ENCODE assay signal across 32 cellular contexts in genomic region chr3:51279448-51279847, GRCh38.
A peak's percentile ranks its signal among the peaks of the same experiment; 100 is the strongest.
DNase-seq lines count a peak whose midpoint lies in the region; ATAC-seq, FAIRE-seq and TF ChIP-seq lines count a peak whose summit lies in the region.
"Had no signal": no experiment of that assay in that cellular context is flagged by ENCODE, and none has a peak within 500 bp of the region (broad histone marks: within the 10 kb centered on the region; RNA-seq: fewer than 3 reads in every experiment).

No MANE protein-coding gene starts in this region.

- no peak for TF ChIP-seq POLR2A in right lobe of liver (IDR thresholded peaks at IDR 0.05)
- no peak for TF ChIP-seq POLR2A in HepG2 (IDR thresholded peaks at IDR 0.05; ENCODE audit: insufficient read depth in 1 of 2, low read depth in 2 of 2, low read length in 2 of 2)

- POLR2A ChIA-PET in HepG2 (lab: Yijun Ruan, JAX), result no interaction called here

- H3K36me3 ChIP-seq in right lobe of liver, result no peaks in the 10 kb centered on the region
- no peaks in the 10 kb centered on the region for H3K36me3 ChIP-seq in HepG2 (replicated peaks in 1 of 2; ENCODE audit: control insufficient read depth in 1 of 2, insufficient read depth in 2 of 2, low read length in 2 of 2)
- H3K36me3 ChIP-seq: BE2C; BLaER1; BLaER1 treated with 17β-estradiol and CSF1 and Interleukin-3, amounts not matched to agents 10 nM and 100 nM had no signal

- DNase-seq in right lobe of liver, result no peak
- DNase-seq in HepG2 (ENCODE audit: low spot score), result no peak
- no peak for DNase-seq in dorsolateral prefrontal cortex
- no peak for DNase-seq in left lobe of liver (ENCODE audit: low spot score)
- DNase-seq in effector CD4-positive, alpha-beta T cell, result no peak
- DNase-seq: 8988T; ACHN; AML-193; BE2C; Caco-2; Calu3; CD4-positive, alpha-beta memory T cell; CD4-positive, alpha-beta T cell; CD4-positive, CD25-positive, alpha-beta regulatory T cell; CD8-positive, alpha-beta memory T cell; CD8-positive, alpha-beta T cell; COR-L47; DMS 273 treated with DMSO at 0.1 percent for 48 hours; DMS153; DMS53; DMS79; DMS79 treated with DMSO at 0.1 percent for 48 hours; DND-41; EL had no signal

- TF ChIP-seq CTCF in right lobe of liver (IDR thresholded peaks at IDR 0.05) (no peak), HepG2 (CRISPR knock-in tag; IDR thresholded peaks at IDR 0.05) (no peak), dorsolateral prefrontal cortex (IDR thresholded peaks at IDR 0.05 in 54 of 56, conservative IDR thresholded peaks at IDR 0.05 in 2 of 56; ENCODE audit: low read depth in 1 of 56, partially characterized antibody in 56 of 56) (no peak)

- no peak overlapping the region for H2AFZ ChIP-seq in HepG2 (ENCODE audit: low read length)

- no peaks in the 10 kb centered on the region for H3K79me2 ChIP-seq in HepG2 (ENCODE audit: insufficient read depth, low read length)

- no peak for TF ChIP-seq RAD21 in HepG2 (CRISPR knock-in tag; IDR thresholded peaks at IDR 0.05)

- WGBS in right lobe of liver (ENCODE audit: insufficient coverage, low coverage, low lambda C conversion rate, missing lambda C conversion rate), result 30% methylated on average over 2 of the region's 2 CpGs
- WGBS in HepG2 (ENCODE audit: low lambda C conversion rate), result 3% methylated on average over 2 of the region's 2 CpGs

- no TSS peak for BruUV-seq in HepG2 (replicated peaks; lab: Mats Ljungman, UMichigan)

- no peak overlapping the region for H3K9ac ChIP-seq in HepG2 (ENCODE audit: insufficient read depth, low read depth, low read length)
- H3K9ac ChIP-seq: BLaER1; BLaER1 treated with 17β-estradiol and CSF1 and Interleukin-3, amounts not matched to agents 10 nM and 100 nM had no signal

- intact Hi-C loops in right lobe of liver (cut with DNase I) (no loop called here), HepG2 (cut with micrococcal nuclease; ENCODE audit: unreplicated experiment) (no loop called here), dorsolateral prefrontal cortex (cut with DNase I) (no loop called here)

- CTCF ChIA-PET in HepG2 (lab: Yijun Ruan, JAX; ENCODE audit: low intra/inter-chr PET ratio, low total read pairs), result no interaction called here

- ATAC-seq in right lobe of liver (peak; percentile 32 to 62 (median 44)), HepG2 (no peak; the same call in 2 of the 3 replicates), left lobe of liver (peak; percentile 73), HG02840 (IDR thresholded peaks at IDR 0.05; ENCODE audit: low FRiP score, unreplicated experiment) (no peak)
- ATAC-seq: A549; CD8-positive, alpha-beta T cell had no signal

- no peaks in the 10 kb centered on the region for H4K20me1 ChIP-seq in HepG2 (ENCODE audit: insufficient read depth, low read length)
- H4K20me1 ChIP-seq: BLaER1; BLaER1 treated with 17β-estradiol and CSF1 and Interleukin-3, amounts not matched to agents 10 nM and 100 nM had no signal

- FAIRE-seq in HepG2 (lab: Jason Lieb, UNC), result no peak
- FAIRE-seq: A204.1, A549, D721Med had no signal

- H3K27me3 ChIP-seq in right lobe of liver, result no peaks in the 10 kb centered on the region
- H3K27me3 ChIP-seq in HepG2 (ENCODE audit: control insufficient read depth in 1 of 2, insufficient read depth in 2 of 2, low read length in 2 of 2), result peaks cover 0 to 11% of the 10 kb centered on the region in 2 experiments; a peak in 1 of 5 replicates
- no peaks in the 10 kb centered on the region for H3K27me3 ChIP-seq in dorsolateral prefrontal cortex
- H3K27me3 ChIP-seq: BE2C; BLaER1; BLaER1 treated with 17β-estradiol and CSF1 and Interleukin-3, amounts not matched to agents 10 nM and 100 nM had no signal

- no peak for TF ChIP-seq EP300 in HepG2 (IDR thresholded peaks at IDR 0.05; ENCODE audit: low read depth in 2 of 2, low read length in 2 of 2)
- TF ChIP-seq EP300 in HepG2 (CRISPR knock-in tag; IDR thresholded peaks at IDR 0.05; ENCODE audit: borderline replicate concordance), result no peak

- H3K4me1 ChIP-seq in right lobe of liver (no peaks in the 10 kb centered on the region), HepG2 (ENCODE audit: insufficient read depth, low read length) (no peaks in the 10 kb centered on the region)
- H3K4me1 ChIP-seq: A549; BE2C; BLaER1; BLaER1 treated with 17β-estradiol and CSF1 and Interleukin-3, amounts not matched to agents 10 nM and 100 nM; Caco-2 had no signal

- no peak overlapping the region for H3K4me3 ChIP-seq in right lobe of liver
- H3K4me3 ChIP-seq in HepG2 (replicated peaks in 1 of 3; ENCODE audit: insufficient read depth in 1 of 3, low read depth in 2 of 3, low read length in 3 of 3), result no peak overlapping the region
- H3K4me3 ChIP-seq in dorsolateral prefrontal cortex, result no peak overlapping the region
- H3K4me3 ChIP-seq: A549; BLaER1; BLaER1 treated with 17β-estradiol and CSF1 and Interleukin-3, amounts not matched to agents 10 nM and 100 nM had no signal

- in situ Hi-C loops in HepG2 (cut with HindIII; ENCODE audit: extremely low pct_ligation_motif_present, low pct_unique_long_range_greater_than_20kb), result no loop called here

- H3K9me3 ChIP-seq in right lobe of liver (no peaks in the 10 kb centered on the region), HepG2 (ENCODE audit: low read length) (no peaks in the 10 kb centered on the region)
- H3K9me3 ChIP-seq: A549, BE2C, Caco-2 had no signal

- H3K27ac ChIP-seq in right lobe of liver, result no peak overlapping the region
- no peak overlapping the region for H3K27ac ChIP-seq in HepG2 (ENCODE audit: extremely low read length, insufficient read depth, low read length)
- H3K27ac ChIP-seq in dorsolateral prefrontal cortex, result peak overlapping the region in 39 of 59 donors; percentile 9 to 79 (median 56)
- H3K27ac ChIP-seq: 22Rv1; A549; BLaER1; BLaER1 treated with 17β-estradiol and CSF1 and Interleukin-3, amounts not matched to agents 10 nM and 100 nM; C4-2B had no signal

- no peak overlapping the region for H3K4me2 ChIP-seq in HepG2 (ENCODE audit: low read depth, low read length)
- H3K4me2 ChIP-seq: A549; BLaER1; BLaER1 treated with 17β-estradiol and CSF1 and Interleukin-3, amounts not matched to agents 10 nM and 100 nM had no signal

TF ChIP-seq in HepG2, 621 proteins besides CTCF, POLR2A, EP300 and RAD21 (continues in another document):
- TF ChIP-seq HIC2 (CRISPR knock-in tag; IDR thresholded peaks at IDR 0.05; ENCODE audit: low read depth) (no peak), TFE3 (CRISPR knock-in tag; IDR thresholded peaks at IDR 0.05) (no peak)
- TF ChIP-seq, protein P1, sequence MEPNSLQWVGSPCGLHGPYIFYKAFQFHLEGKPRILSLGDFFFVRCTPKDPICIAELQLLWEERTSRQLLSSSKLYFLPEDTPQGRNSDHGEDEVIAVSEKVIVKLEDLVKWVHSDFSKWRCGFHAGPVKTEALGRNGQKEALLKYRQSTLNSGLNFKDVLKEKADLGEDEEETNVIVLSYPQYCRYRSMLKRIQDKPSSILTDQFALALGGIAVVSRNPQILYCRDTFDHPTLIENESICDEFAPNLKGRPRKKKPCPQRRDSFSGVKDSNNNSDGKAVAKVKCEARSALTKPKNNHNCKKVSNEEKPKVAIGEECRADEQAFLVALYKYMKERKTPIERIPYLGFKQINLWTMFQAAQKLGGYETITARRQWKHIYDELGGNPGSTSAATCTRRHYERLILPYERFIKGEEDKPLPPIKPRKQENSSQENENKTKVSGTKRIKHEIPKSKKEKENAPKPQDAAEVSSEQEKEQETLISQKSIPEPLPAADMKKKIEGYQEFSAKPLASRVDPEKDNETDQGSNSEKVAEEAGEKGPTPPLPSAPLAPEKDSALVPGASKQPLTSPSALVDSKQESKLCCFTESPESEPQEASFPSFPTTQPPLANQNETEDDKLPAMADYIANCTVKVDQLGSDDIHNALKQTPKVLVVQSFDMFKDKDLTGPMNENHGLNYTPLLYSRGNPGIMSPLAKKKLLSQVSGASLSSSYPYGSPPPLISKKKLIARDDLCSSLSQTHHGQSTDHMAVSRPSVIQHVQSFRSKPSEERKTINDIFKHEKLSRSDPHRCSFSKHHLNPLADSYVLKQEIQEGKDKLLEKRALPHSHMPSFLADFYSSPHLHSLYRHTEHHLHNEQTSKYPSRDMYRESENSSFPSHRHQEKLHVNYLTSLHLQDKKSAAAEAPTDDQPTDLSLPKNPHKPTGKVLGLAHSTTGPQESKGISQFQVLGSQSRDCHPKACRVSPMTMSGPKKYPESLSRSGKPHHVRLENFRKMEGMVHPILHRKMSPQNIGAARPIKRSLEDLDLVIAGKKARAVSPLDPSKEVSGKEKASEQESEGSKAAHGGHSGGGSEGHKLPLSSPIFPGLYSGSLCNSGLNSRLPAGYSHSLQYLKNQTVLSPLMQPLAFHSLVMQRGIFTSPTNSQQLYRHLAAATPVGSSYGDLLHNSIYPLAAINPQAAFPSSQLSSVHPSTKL (CRISPR knock-in tag; IDR thresholded peaks at IDR 0.05), result no peak

Comparison
In these comparisons a context has a peak if more than half of its experiments do, and no peak if none do; other contexts are left out.
1. ATAC-seq: peak in right lobe of liver (4 of 4) and left lobe of liver (single experiment); none in HepG2 (single experiment) and HG02840 (single experiment).
2. H3K27ac ChIP-seq: peak in dorsolateral prefrontal cortex (39 of 59); none in right lobe of liver (0 of 3) and HepG2 (single experiment).